In the genomic region with DNA sequence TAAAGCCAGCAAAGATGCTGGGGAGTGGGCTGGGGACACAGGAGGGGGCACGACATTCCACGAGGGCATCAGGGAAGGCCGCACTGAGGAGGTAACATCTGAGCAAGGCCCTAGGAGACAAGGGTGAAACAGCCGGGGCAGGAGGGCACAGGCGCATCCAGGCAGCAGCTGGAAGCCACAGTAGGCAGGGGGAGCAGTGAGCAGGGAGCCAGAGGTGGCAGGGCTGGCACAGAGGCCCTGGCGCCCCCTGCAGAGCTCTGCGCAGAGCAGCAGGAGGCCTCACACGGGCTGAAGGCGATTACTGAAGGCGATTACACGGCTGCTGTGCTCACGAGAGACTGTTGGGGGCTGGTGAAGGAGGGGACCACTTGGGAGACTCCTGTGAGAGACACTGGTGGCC, we compare ENCODE assay signal across 8 cellular contexts. TPM values are rescaled to one million over a fixed set of nuclear protein-coding genes. Genes with fewer than 3 reads are reported as not detected.
A peak's percentile ranks its signal among the peaks of the same experiment; 100 is the strongest.
DNase-seq lines count a peak whose midpoint lies in the region; ATAC-seq and TF ChIP-seq lines count a peak whose summit lies in the region.

No MANE protein-coding gene starts in this region.

- ATAC-seq in lower lobe of right lung (no peak), GM19463 (IDR thresholded peaks at IDR 0.05; ENCODE audit: unreplicated experiment) (no peak), HG02884 (IDR thresholded peaks at IDR 0.05; ENCODE audit: unreplicated experiment) (no peak)

- H3K27me3 ChIP-seq in lower lobe of right lung (ENCODE audit: low read depth) (no peaks in the 10 kb centered on the region), ascending aorta (no peaks in the 10 kb centered on the region)

- H3K36me3 ChIP-seq in lower lobe of right lung, result peaks cover 85% of the 10 kb centered on the region
- peaks cover 71 to 84% of the 10 kb centered on the region in 2 donors for H3K36me3 ChIP-seq in ascending aorta

- DNase-seq in COLO668 (lab: John Stamatoyannopoulos, UW; ENCODE audit: unreplicated experiment), result peak; percentile 21
- peak; percentile 49 for DNase-seq in HT1080 (ENCODE audit: low read depth)
- DNase-seq in activated CD4-positive, alpha-beta T cell treated with anti-CD3 and anti-CD28 coated beads, Interleukin-2, amount 50 U/mL, for 48 hours, result peak; percentile 26 to 42
- peak; percentile 46 for DNase-seq in lower lobe of right lung
- no peak for DNase-seq in NCI-H446 (lab: John Stamatoyannopoulos, UW)
- no peak for DNase-seq in ascending aorta (ENCODE audit: low spot score in 2 of 2)

- H3K9me3 ChIP-seq in lower lobe of right lung, result no peaks in the 10 kb centered on the region
- H3K9me3 ChIP-seq in ascending aorta, result no peaks in the 10 kb centered on the region

- intact Hi-C loops in lower lobe of right lung (cut with DNase I), result no loop called here
- intact Hi-C loops in ascending aorta (cut with DNase I), result no loop called here

- H3K4me1 ChIP-seq in lower lobe of right lung (no peaks in the 10 kb centered on the region), ascending aorta (no peaks in the 10 kb centered on the region)

- TF ChIP-seq CTCF in lower lobe of right lung (IDR thresholded peaks at IDR 0.05) (peak; percentile 15), ascending aorta (IDR thresholded peaks at IDR 0.05) (no peak)

- no peak overlapping the region for H3K4me3 ChIP-seq in lower lobe of right lung
- no peak overlapping the region for H3K4me3 ChIP-seq in ascending aorta

- H3K27ac ChIP-seq in lower lobe of right lung (no peak overlapping the region), ascending aorta (no peak overlapping the region)

RNA-seq across cellular contexts. Expression of gene LMAN2, which starts 15.4 kb away (rescaled TPM):
- 213 and 237 TPM in 2 replicates for total RNA-seq in HT1080 (2014; rRNA removed; shearing (Covaris generic))
- polyA plus RNA-seq in HT1080 (2015; cell fraction: cytosol; rRNA removed), result 289 and 296 TPM in 2 replicates
- polyA plus RNA-seq in HT1080 (2015; cell fraction: nucleus; rRNA removed), result 248 and 260 TPM in 2 replicates
- 108 TPM for total RNA-seq in lower lobe of right lung
- 229 TPM for total RNA-seq in ascending aorta

RNA-seq across cellular contexts. Expression of gene RGS14, which starts 21.6 kb away (rescaled TPM):
- 27.7 and 29.8 TPM in 2 replicates for total RNA-seq in HT1080 (2014; rRNA removed; shearing (Covaris generic))
- 15.6 and 23.1 TPM in 2 replicates for polyA plus RNA-seq in HT1080 (2015; cell fraction: cytosol; rRNA removed)
- 30.4 and 36.1 TPM in 2 replicates for polyA plus RNA-seq in HT1080 (2015; cell fraction: nucleus; rRNA removed)
- 16.2 TPM for total RNA-seq in lower lobe of right lung
- 4.5 TPM for total RNA-seq in ascending aorta

RNA-seq across cellular contexts. Expression of gene MXD3, which starts 24.4 kb away (rescaled TPM):
- total RNA-seq in HT1080 (2014; rRNA removed; shearing (Covaris generic)), result 22.3 and 24.6 TPM in 2 replicates
- 25.0 and 25.6 TPM in 2 replicates for polyA plus RNA-seq in HT1080 (2015; cell fraction: cytosol; rRNA removed)
- 48.0 and 56.3 TPM in 2 replicates for polyA plus RNA-seq in HT1080 (2015; cell fraction: nucleus; rRNA removed)
- 10.8 TPM for total RNA-seq in lower lobe of right lung
- 13.5 TPM for total RNA-seq in ascending aorta

RNA-seq across cellular contexts. Expression of gene PRELID1, which starts 32.5 kb away (rescaled TPM):
- 633 and 661 TPM in 2 replicates for total RNA-seq in HT1080 (2014; rRNA removed; shearing (Covaris generic))
- polyA plus RNA-seq in HT1080 (2015; cell fraction: cytosol; rRNA removed), result 371 and 479 TPM in 2 replicates
- 128 and 133 TPM in 2 replicates for polyA plus RNA-seq in HT1080 (2015; cell fraction: nucleus; rRNA removed)
- total RNA-seq in lower lobe of right lung (101 TPM), ascending aorta (376 TPM)

RNA-seq across cellular contexts. Expression of gene RAB24, which starts 32.6 kb away (rescaled TPM):
- total RNA-seq in HT1080 (2014; rRNA removed; shearing (Covaris generic)), result 31.2 and 31.5 TPM in 2 replicates
- 44.4 and 47.7 TPM in 2 replicates for polyA plus RNA-seq in HT1080 (2015; cell fraction: cytosol; rRNA removed)
- polyA plus RNA-seq in HT1080 (2015; cell fraction: nucleus; rRNA removed), result 99.3 and 118 TPM in 2 replicates
- 41.6 TPM for total RNA-seq in lower lobe of right lung
- total RNA-seq in ascending aorta, result 68.8 TPM

Comparison
In these comparisons a context has a peak if more than half of its experiments do, and no peak if none do; other contexts are left out.
1. DNase-seq: peak in COLO668 (single experiment), HT1080 (single experiment), activated CD4-positive, alpha-beta T cell treated with anti-CD3 and anti-CD28 coated beads, Interleukin-2, amount 50 U/mL, for 48 hours (2 of 2) and lower lobe of right lung (single experiment); none in NCI-H446 (0 of 2) and ascending aorta (0 of 2).